Comparison of ENCODE assay signal across 33 cellular contexts in the genomic region with DNA sequence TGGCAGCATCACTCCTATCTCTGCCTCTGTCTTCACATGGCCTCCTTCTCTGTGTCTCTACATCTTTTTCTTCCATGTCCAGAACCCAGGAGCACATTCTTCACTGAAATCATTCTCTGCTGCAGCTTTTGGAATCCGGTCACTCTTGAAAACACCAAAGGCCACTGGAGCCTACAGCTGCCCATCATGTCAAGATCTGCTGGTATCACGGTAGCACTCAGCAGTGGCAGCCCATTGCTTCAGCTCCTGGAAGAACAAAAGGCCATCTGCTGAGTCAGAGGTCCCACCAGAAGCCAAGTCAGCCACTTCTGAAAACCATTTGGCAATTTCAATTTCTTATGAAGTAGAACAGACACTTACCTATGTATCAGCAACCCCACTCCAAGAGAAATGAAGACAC.
"Had no signal": no experiment of that assay in that cellular context is flagged by ENCODE, and none has a peak within 500 bp of the region (broad histone marks: within the 10 kb centered on the region; RNA-seq: fewer than 3 reads in every experiment).

No MANE protein-coding gene starts in this region.

- H3K4me3 ChIP-seq: adrenal gland, cardiac muscle cell had no signal

- H3K9me3 ChIP-seq: adrenal gland had no signal

- H3K36me3 ChIP-seq: adrenal gland, cardiac muscle cell had no signal

- FAIRE-seq: bronchial epithelial cell, TTC549 had no signal

- ATAC-seq: activated CD8-positive, alpha-beta T cell treated with anti-CD3 and anti-CD28 coated beads for 36 hours; activated naive CD4-positive, alpha-beta T cell treated with anti-CD3 and anti-CD28 coated beads, Interleukin-2, amount 50 U/mL, for 72 hours; activated T-cell treated with anti-CD3 and anti-CD28 coated beads, Interleukin-2, amount 50 U/mL, for 4 hours; activated T-cell treated with anti-CD3 and anti-CD28 coated beads, Interleukin-2, amount 50 U/mL, for 72 hours; activated T-helper 17 cell treated with anti-CD3 and anti-CD28 coated beads, Interleukin-2, amount 50 U/mL, for 72 hours had no signal

- DNase-seq: activated B cell treated with CpG ODN at 0.5 μM for 24 hours; activated CD4-positive, alpha-beta memory T cell treated with anti-CD3 and anti-CD28 coated beads for 36 hours; activated CD4-positive, alpha-beta T cell treated with anti-CD3 and anti-CD28 coated beads for 4 hours; activated CD4-positive, alpha-beta T cell treated with anti-CD3 and anti-CD28 coated beads, Interleukin-2, amount 10 ng/mL, durations not matched to agents 24 days and 14 days; activated CD4-positive, alpha-beta T cell treated with anti-CD3 and anti-CD28 coated beads, Interleukin-2, amount 50 U/mL, for 1 hour; activated CD4-positive, alpha-beta T cell treated with anti-CD3 and anti-CD28 coated beads, Interleukin-2, amount 50 U/mL, for 4 hours; activated CD4-positive, CD25-positive, alpha-beta regulatory T cell treated with anti-CD3 and anti-CD28 coated beads, Interleukin-2, amount 50 U/mL, for 72 hours; activated CD8-positive, alpha-beta memory T cell treated with anti-CD3 and anti-CD28 coated beads, Interleukin-2, amount 50 U/mL, for 4 hours; activated CD8-positive, alpha-beta T cell treated with anti-CD3 and anti-CD28 coated beads for 36 hours; activated effector memory CD4-positive, alpha-beta T cell treated with anti-CD3 and anti-CD28 coated beads, Interleukin-2, amount 50 U/mL, for 16 hours; activated gamma-delta T cell treated with Interleukin-2 at 50 U/mL for 16 hours; activated naive CD4-positive, alpha-beta T cell; activated naive CD4-positive, alpha-beta T cell treated with anti-CD3 and anti-CD28 coated beads for 36 hours; activated naive CD4-positive, alpha-beta T cell treated with anti-CD3 and anti-CD28 coated beads, Interleukin-2, amount 50 U/mL, for 16 hours; activated naive CD8-positive, alpha-beta T cell treated with anti-CD3 and anti-CD28 coated beads for 36 hours; activated T-cell treated with anti-CD3 and anti-CD28 coated beads for 4 hours; activated T-cell treated with anti-CD3 and anti-CD28 coated beads, Interleukin-2, amount 50 U/mL, for 1 hour; activated T-cell treated with anti-CD3 and anti-CD28 coated beads, Interleukin-2, amount 50 U/mL, for 4 hours; activated T-cell treated with anti-CD3 and anti-CD28 coated beads, Interleukin-2, amount 50 U/mL, for 72 hours; amniotic stem cell; aorta; caudate nucleus; cerebellar nuclear complex; T-helper 1 cell; T-helper 2 cell; T-helper 9 cell had no signal

- H3K27me3 ChIP-seq: adrenal gland, cardiac muscle cell had no signal

- H3K27ac ChIP-seq: adrenal gland, cardiac muscle cell, VCaP had no signal
